Comparison of ENCODE assay signal across 29 cellular contexts in the genomic region with DNA sequence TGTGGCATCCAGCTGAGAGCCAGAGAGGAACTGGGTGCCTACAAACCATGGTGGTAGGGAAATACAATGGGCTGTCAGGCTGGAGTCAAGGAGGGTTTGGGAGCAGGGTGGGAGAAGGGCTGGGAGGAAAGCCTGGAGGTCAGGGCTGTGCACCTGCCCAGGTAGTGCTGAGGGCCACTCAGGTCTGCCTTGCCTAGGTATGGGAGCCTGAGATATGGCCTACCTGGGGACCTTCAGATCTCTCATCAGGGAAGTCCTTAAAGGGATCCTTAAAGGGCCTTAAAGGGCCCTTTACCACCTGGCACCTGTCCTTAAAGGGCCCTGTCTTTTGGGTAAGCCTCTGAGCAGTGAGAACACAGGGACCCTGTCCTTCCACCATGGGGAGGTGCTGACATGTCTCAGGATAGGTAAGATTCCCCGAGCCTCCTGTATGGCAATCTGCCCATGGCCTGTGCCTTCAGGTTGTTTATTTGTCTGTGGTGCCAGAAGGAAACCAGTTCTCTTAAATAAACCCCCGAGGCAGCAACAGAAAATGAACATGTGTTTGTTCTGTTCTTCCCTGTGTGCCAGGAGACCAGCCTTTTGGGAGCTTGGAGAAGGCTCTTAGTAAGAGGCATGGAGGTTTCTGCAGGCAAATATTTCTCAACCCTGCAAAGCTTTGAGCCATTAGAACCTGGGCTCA. TPM values are rescaled to one million over a fixed set of nuclear protein-coding genes. Genes with fewer than 3 reads are reported as not detected.
"Had no signal": no experiment of that assay in that cellular context is flagged by ENCODE, and none has a peak within 500 bp of the region (broad histone marks: within the 10 kb centered on the region; RNA-seq: fewer than 3 reads in every experiment).

No MANE protein-coding gene starts in this region.

- H3K9me3 ChIP-seq: neutrophil, pancreas, testis had no signal

- H3K36me3 Mint-ChIP-seq: activated CD8-positive, alpha-beta memory T cell treated with anti-CD3 and anti-CD28 coated beads, Interleukin-2, amount 10 ng/mL, durations not matched to agents 7 days and 5 days; immature natural killer cell; type B pancreatic cell had no signal

- H3K27ac Mint-ChIP-seq: activated CD4-positive, alpha-beta T cell treated with anti-CD3 and anti-CD28 coated beads, Interleukin-2, amount 10 ng/mL, durations not matched to agents 24 days and 14 days; activated CD8-positive, alpha-beta memory T cell treated with anti-CD3 and anti-CD28 coated beads, Interleukin-2, amount 10 ng/mL, durations not matched to agents 7 days and 5 days; activated CD8-positive, alpha-beta T cell treated with anti-CD3 and anti-CD28 coated beads for 36 hours; activated naive CD8-positive, alpha-beta T cell treated with anti-CD3 and anti-CD28 coated beads, Interleukin-2, amount 50 U/mL, for 24 hours; activated T-helper 1 cell treated with anti-CD3 and anti-CD28 coated beads, Interleukin-12 subunit alpha, Interleukin-12 subunit beta, Interleukin-2, Interleukin-4 antibody, amounts not matched to agents 30 ng/mL and 10 ng/mL and 1 ng/mL, durations not matched to agents 14 hours and 24 hours and 36 hours; immature natural killer cell; nephron; T-helper 17 cell; type B pancreatic cell had no signal

- H3K27me3 ChIP-seq: cardiac muscle cell, neutrophil, pancreas, testis had no signal

- H3K4me3 ChIP-seq: cardiac muscle cell, pancreas, testis had no signal

- H3K4me1 ChIP-seq: foreskin keratinocyte, pancreas, testis had no signal

- H3K4me3 Mint-ChIP-seq: activated CD4-positive, alpha-beta T cell treated with anti-CD3 and anti-CD28 coated beads, Interleukin-2, amount 10 ng/mL, durations not matched to agents 24 days and 14 days; activated CD8-positive, alpha-beta memory T cell treated with anti-CD3 and anti-CD28 coated beads, Interleukin-2, amount 10 ng/mL, durations not matched to agents 7 days and 5 days; activated CD8-positive, alpha-beta T cell treated with anti-CD3 and anti-CD28 coated beads for 36 hours; activated naive CD8-positive, alpha-beta T cell treated with anti-CD3 and anti-CD28 coated beads, Interleukin-2, amount 50 U/mL, for 24 hours; activated T-helper 1 cell treated with anti-CD3 and anti-CD28 coated beads, Interleukin-12 subunit alpha, Interleukin-12 subunit beta, Interleukin-2, Interleukin-4 antibody, amounts not matched to agents 30 ng/mL and 10 ng/mL and 1 ng/mL, durations not matched to agents 14 hours and 24 hours and 36 hours; immature natural killer cell; nephron; T-helper 17 cell; type B pancreatic cell had no signal

- H3K27ac ChIP-seq: cardiac muscle cell, foreskin keratinocyte, neutrophil, pancreas, testis had no signal

- H3K4me1 Mint-ChIP-seq: activated CD4-positive, alpha-beta T cell treated with anti-CD3 and anti-CD28 coated beads, Interleukin-2, amount 10 ng/mL, durations not matched to agents 24 days and 14 days; activated CD8-positive, alpha-beta memory T cell treated with anti-CD3 and anti-CD28 coated beads, Interleukin-2, amount 10 ng/mL, durations not matched to agents 7 days and 5 days; activated naive CD8-positive, alpha-beta T cell treated with anti-CD3 and anti-CD28 coated beads, Interleukin-2, amount 50 U/mL, for 24 hours; immature natural killer cell; nephron; T-helper 17 cell had no signal

- H3K27me3 Mint-ChIP-seq: activated CD4-positive, alpha-beta T cell treated with anti-CD3 and anti-CD28 coated beads, Interleukin-2, amount 10 ng/mL, durations not matched to agents 24 days and 14 days had no signal

- H3K9me3 Mint-ChIP-seq: activated CD4-positive, alpha-beta T cell treated with anti-CD3 and anti-CD28 coated beads, Interleukin-2, amount 10 ng/mL, durations not matched to agents 24 days and 14 days; activated CD8-positive, alpha-beta T cell treated with anti-CD3 and anti-CD28 coated beads for 36 hours; activated naive CD8-positive, alpha-beta T cell treated with anti-CD3 and anti-CD28 coated beads, Interleukin-2, amount 50 U/mL, for 24 hours; activated T-helper 1 cell treated with anti-CD3 and anti-CD28 coated beads, Interleukin-12 subunit alpha, Interleukin-12 subunit beta, Interleukin-2, Interleukin-4 antibody, amounts not matched to agents 30 ng/mL and 10 ng/mL and 1 ng/mL, durations not matched to agents 14 hours and 24 hours and 36 hours; immature natural killer cell had no signal

- H3K36me3 ChIP-seq: cardiac muscle cell, neutrophil, pancreas had no signal

- DNase-seq: activated CD4-positive, alpha-beta T cell treated with anti-CD3 and anti-CD28 coated beads, Interleukin-2, amount 10 ng/mL, durations not matched to agents 24 days and 14 days; activated CD4-positive, CD25-positive, alpha-beta regulatory T cell; activated CD8-positive, alpha-beta memory T cell treated with anti-CD3 and anti-CD28 coated beads, Interleukin-2, amount 10 ng/mL, durations not matched to agents 7 days and 5 days; activated CD8-positive, alpha-beta T cell treated with anti-CD3 and anti-CD28 coated beads for 36 hours; activated gamma-delta T cell; activated naive CD4-positive, alpha-beta T cell treated with anti-CD3 and anti-CD28 coated beads, Interleukin-2, amount 50 U/mL, for 16 hours; activated naive CD8-positive, alpha-beta T cell treated with anti-CD3 and anti-CD28 coated beads, Interleukin-2, amount 50 U/mL, for 24 hours; activated T-cell treated with anti-CD3 and anti-CD28 coated beads for 4 hours; cortex of kidney; erythroblast; foreskin keratinocyte; immature natural killer cell; kidney glomerular epithelial cell; left ventricle myocardium superior; pancreas; right cardiac atrium; stimulated activated CD4-positive, alpha-beta T cell treated with anti-CD3 and anti-CD28 coated beads, Interleukin-12 subunit alpha, Interleukin-12 subunit beta, amount 100 ng/mL, for 4 hours; T-helper 17 cell; testis had no signal

RNA-seq across cellular contexts. Expression of gene SLC25A48, which starts 23.3 kb away (rescaled TPM):
- total RNA-seq: activated CD4-positive, alpha-beta T cell treated with anti-CD3 and anti-CD28 coated beads, Interleukin-2, amount 10 ng/mL, durations not matched to agents 24 days and 14 days; activated CD8-positive, alpha-beta memory T cell treated with anti-CD3 and anti-CD28 coated beads, Interleukin-2, amount 10 ng/mL, durations not matched to agents 7 days and 5 days; activated CD8-positive, alpha-beta T cell treated with anti-CD3 and anti-CD28 coated beads for 36 hours; activated T-helper 1 cell treated with anti-CD3 and anti-CD28 coated beads, Interleukin-12 subunit alpha, Interleukin-12 subunit beta, Interleukin-2, Interleukin-4 antibody, amounts not matched to agents 30 ng/mL and 10 ng/mL and 1 ng/mL, durations not matched to agents 14 hours and 24 hours and 36 hours; foreskin keratinocyte; glomerular endothelial cell; mononuclear cell; myocyte; pulmonary artery endothelial cell; right cardiac atrium; T-helper 17 cell had no signal
- polyA plus RNA-seq: foreskin keratinocyte, immature natural killer cell had no signal

RNA-seq across cellular contexts. Expression of gene IL9, which starts 37.9 kb away (rescaled TPM):
- total RNA-seq: activated CD8-positive, alpha-beta memory T cell treated with anti-CD3 and anti-CD28 coated beads, Interleukin-2, amount 10 ng/mL, durations not matched to agents 7 days and 5 days; activated CD8-positive, alpha-beta T cell treated with anti-CD3 and anti-CD28 coated beads for 36 hours; cardiac muscle cell; cerebellum; foreskin keratinocyte; glomerular endothelial cell; left ventricle myocardium superior; mononuclear cell; myocyte; pancreas; pulmonary artery endothelial cell; right cardiac atrium; T-helper 17 cell; testis had no signal
- polyA plus RNA-seq: cardiac muscle cell, foreskin keratinocyte, immature natural killer cell, pancreas, right cardiac atrium had no signal
